In genomic region chr1:147080013-147080661, GRCh38 we compare ENCODE assay signal across 10 cellular contexts.
DNase-seq lines count a peak whose midpoint lies in the region; TF ChIP-seq lines count a peak whose summit lies in the region.
"Had no signal": no experiment of that assay in that cellular context is flagged by ENCODE, and none has a peak within 500 bp of the region (broad histone marks: within the 10 kb centered on the region; RNA-seq: fewer than 3 reads in every experiment).

No MANE protein-coding gene starts in this region.

- H3K4me3 ChIP-seq in iPS-15b (ENCODE audit: low read depth, low read length), result peak overlapping the region; percentile 58
- H3K4me3 ChIP-seq in spleen, result peak overlapping the region in 7 of 8 donors; percentile 11 to 52 (median 31)

- H3K9me3 ChIP-seq in iPS-15b (ENCODE audit: control insufficient read depth, insufficient read depth, low read length), result no peaks in the 10 kb centered on the region
- no peaks in the 10 kb centered on the region for H3K9me3 ChIP-seq in spleen

- intact Hi-C loops in activated CD4-positive, alpha-beta memory T cell treated with anti-CD3 and anti-CD28 coated beads for 36 hours (cut with micrococcal nuclease), result no loop called here
- intact Hi-C loops in spleen (cut with DNase I; ENCODE audit: low total_unique reads), result no loop called here

- no peak overlapping the region for H3K27ac ChIP-seq in spleen
- H3K27ac ChIP-seq: epithelial cell of prostate had no signal

- peaks cover 87% of the 10 kb centered on the region for H3K27me3 ChIP-seq in iPS-15b (ENCODE audit: control insufficient read depth, insufficient read depth, low read length)
- H3K27me3 ChIP-seq in spleen (replicated peaks in 1 of 7), result peaks cover 3 to 100% (median 63%) of the 10 kb centered on the region in 7 donors

- TF ChIP-seq POLR2A in spleen (IDR thresholded peaks at IDR 0.05), result no peak

- POLR2A ChIA-PET in activated CD4-positive, alpha-beta memory T cell treated with anti-CD3 and anti-CD28 coated beads for 36 hours (lab: Charles Lee), result no interaction called here

- peak; percentile 37 for DNase-seq in activated T-cell treated with anti-CD3 and anti-CD28 coated beads, Interleukin-2, amount 50 U/mL, for 1 hour
- DNase-seq in activated T-cell treated with anti-CD3 and anti-CD28 coated beads for 4 hours, result no peak
- peak; percentile 39 for DNase-seq in activated CD4-positive, alpha-beta memory T cell treated with anti-CD3 and anti-CD28 coated beads for 36 hours
- DNase-seq in spleen, result no peak
- DNase-seq in NCI-H1930 (lab: John Stamatoyannopoulos, UW), result no peak
- no peak for DNase-seq in NCI-H1105 (lab: John Stamatoyannopoulos, UW)
- DNase-seq in osteocyte (ENCODE audit: extremely low spot score, unreplicated experiment), result no peak
- DNase-seq: stimulated activated CD4-positive, alpha-beta T cell treated with anti-CD3 and anti-CD28 coated beads, Interleukin-2, amount 100 ng/mL, for 48 hours had no signal

- no peaks in the 10 kb centered on the region for H3K9me3 Mint-ChIP-seq in activated CD4-positive, alpha-beta memory T cell treated with anti-CD3 and anti-CD28 coated beads for 36 hours
- H3K9me3 Mint-ChIP-seq in osteocyte (ENCODE audit: unreplicated experiment), result peaks cover 10% of the 10 kb centered on the region

- WGBS in spleen, 5 donors, result 2 to 13% (median 4%) methylated on average over 12 to 35 of the region's 35 CpGs

- H3K9ac ChIP-seq in iPS-15b (ENCODE audit: low read depth, low read length), result peak overlapping the region; percentile 37

- H3K36me3 ChIP-seq in iPS-15b (ENCODE audit: control insufficient read depth, insufficient read depth, low read length) (no peaks in the 10 kb centered on the region), spleen (no peaks in the 10 kb centered on the region)

- H3K27ac Mint-ChIP-seq in activated CD4-positive, alpha-beta memory T cell treated with anti-CD3 and anti-CD28 coated beads for 36 hours, result no peak overlapping the region
- no peak overlapping the region for H3K27ac Mint-ChIP-seq in osteocyte (ENCODE audit: unreplicated experiment)

- peak overlapping the region; percentile 74 for H3K4me3 Mint-ChIP-seq in activated CD4-positive, alpha-beta memory T cell treated with anti-CD3 and anti-CD28 coated beads for 36 hours
- H3K4me3 Mint-ChIP-seq in osteocyte (ENCODE audit: unreplicated experiment), result no peak overlapping the region

- CTCF ChIA-PET in activated CD4-positive, alpha-beta memory T cell treated with anti-CD3 and anti-CD28 coated beads for 36 hours (lab: Charles Lee), result interaction anchor here (0.9 kb wide), 1 partner anchor 93 kb away, joined by 3 read pairs; no protein-coding TSS in a partner anchor

- H3K4me1 Mint-ChIP-seq in activated CD4-positive, alpha-beta memory T cell treated with anti-CD3 and anti-CD28 coated beads for 36 hours (ENCODE audit: low read depth), result peaks cover 51% of the 10 kb centered on the region
- peaks cover 14% of the 10 kb centered on the region for H3K4me1 Mint-ChIP-seq in osteocyte (ENCODE audit: unreplicated experiment)

- peaks cover 10% of the 10 kb centered on the region for H3K4me1 ChIP-seq in iPS-15b (ENCODE audit: control insufficient read depth, insufficient read depth, low read length)
- peaks cover 6 to 56% (median 42%) of the 10 kb centered on the region in 6 donors for H3K4me1 ChIP-seq in spleen

- peaks cover 62% of the 10 kb centered on the region for H3K27me3 Mint-ChIP-seq in activated CD4-positive, alpha-beta memory T cell treated with anti-CD3 and anti-CD28 coated beads for 36 hours
- peaks cover 27% of the 10 kb centered on the region for H3K27me3 Mint-ChIP-seq in osteocyte (ENCODE audit: unreplicated experiment)

- TF ChIP-seq CTCF in spleen (IDR thresholded peaks at IDR 0.05 in 8 of 11, conservative IDR thresholded peaks at IDR 0.05 in 3 of 11), result no peak
- TF ChIP-seq CTCF in osteocyte (IDR thresholded peaks at IDR 0.05), result no peak

- H3K36me3 Mint-ChIP-seq in activated CD4-positive, alpha-beta memory T cell treated with anti-CD3 and anti-CD28 coated beads for 36 hours, result peaks cover 4% of the 10 kb centered on the region
- H3K36me3 Mint-ChIP-seq in osteocyte (ENCODE audit: unreplicated experiment), result no peaks in the 10 kb centered on the region

Comparison
In these comparisons a context has a peak if more than half of its experiments do, and no peak if none do; other contexts are left out.
1. DNase-seq: peak in activated T-cell treated with anti-CD3 and anti-CD28 coated beads, Interleukin-2, amount 50 U/mL, for 1 hour (single experiment) and activated CD4-positive, alpha-beta memory T cell treated with anti-CD3 and anti-CD28 coated beads for 36 hours (single experiment); none in activated T-cell treated with anti-CD3 and anti-CD28 coated beads for 4 hours (single experiment), spleen (single experiment), NCI-H1930 (0 of 2), NCI-H1105 (single experiment) and osteocyte (single experiment).